Comparison of ENCODE assay signal across 1 cellular context in the genomic region with DNA sequence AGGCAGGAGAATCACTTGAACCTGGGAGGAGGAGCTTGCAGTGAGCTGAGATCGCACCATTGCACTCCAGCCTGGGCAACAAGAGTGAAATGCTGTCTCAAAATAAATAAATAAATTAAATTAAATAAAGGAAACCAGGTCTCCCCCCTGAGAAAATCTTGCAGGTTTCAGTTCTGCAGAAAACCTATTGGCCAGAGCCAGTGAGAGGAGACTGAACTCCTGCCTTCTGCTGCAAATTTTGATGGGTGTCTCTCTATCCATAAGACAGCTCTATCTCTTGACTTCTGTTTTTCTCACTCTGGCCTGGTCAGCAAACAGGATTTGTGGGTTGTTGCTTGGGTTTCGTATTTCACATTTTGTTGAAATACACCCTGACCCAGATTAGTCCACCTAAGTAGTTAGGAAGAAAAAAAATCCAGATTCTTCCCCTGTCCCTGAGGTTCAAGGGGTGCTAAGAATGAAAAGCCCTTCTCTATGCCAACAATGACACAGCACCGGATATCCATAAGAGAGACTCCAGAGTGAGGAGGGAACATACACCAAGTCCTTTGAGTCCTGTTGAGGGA.
TF ChIP-seq lines count a peak whose summit lies in the region.

No MANE protein-coding gene starts in this region.

TF ChIP-seq in GM23338, 12 proteins besides CTCF, POLR2A, EP300 and RAD21 (continued from another document):
- no peak for TF ChIP-seq POLR2AphosphoS5 (IDR thresholded peaks at IDR 0.05; ENCODE audit: low read depth)
- TF ChIP-seq, protein P1, sequence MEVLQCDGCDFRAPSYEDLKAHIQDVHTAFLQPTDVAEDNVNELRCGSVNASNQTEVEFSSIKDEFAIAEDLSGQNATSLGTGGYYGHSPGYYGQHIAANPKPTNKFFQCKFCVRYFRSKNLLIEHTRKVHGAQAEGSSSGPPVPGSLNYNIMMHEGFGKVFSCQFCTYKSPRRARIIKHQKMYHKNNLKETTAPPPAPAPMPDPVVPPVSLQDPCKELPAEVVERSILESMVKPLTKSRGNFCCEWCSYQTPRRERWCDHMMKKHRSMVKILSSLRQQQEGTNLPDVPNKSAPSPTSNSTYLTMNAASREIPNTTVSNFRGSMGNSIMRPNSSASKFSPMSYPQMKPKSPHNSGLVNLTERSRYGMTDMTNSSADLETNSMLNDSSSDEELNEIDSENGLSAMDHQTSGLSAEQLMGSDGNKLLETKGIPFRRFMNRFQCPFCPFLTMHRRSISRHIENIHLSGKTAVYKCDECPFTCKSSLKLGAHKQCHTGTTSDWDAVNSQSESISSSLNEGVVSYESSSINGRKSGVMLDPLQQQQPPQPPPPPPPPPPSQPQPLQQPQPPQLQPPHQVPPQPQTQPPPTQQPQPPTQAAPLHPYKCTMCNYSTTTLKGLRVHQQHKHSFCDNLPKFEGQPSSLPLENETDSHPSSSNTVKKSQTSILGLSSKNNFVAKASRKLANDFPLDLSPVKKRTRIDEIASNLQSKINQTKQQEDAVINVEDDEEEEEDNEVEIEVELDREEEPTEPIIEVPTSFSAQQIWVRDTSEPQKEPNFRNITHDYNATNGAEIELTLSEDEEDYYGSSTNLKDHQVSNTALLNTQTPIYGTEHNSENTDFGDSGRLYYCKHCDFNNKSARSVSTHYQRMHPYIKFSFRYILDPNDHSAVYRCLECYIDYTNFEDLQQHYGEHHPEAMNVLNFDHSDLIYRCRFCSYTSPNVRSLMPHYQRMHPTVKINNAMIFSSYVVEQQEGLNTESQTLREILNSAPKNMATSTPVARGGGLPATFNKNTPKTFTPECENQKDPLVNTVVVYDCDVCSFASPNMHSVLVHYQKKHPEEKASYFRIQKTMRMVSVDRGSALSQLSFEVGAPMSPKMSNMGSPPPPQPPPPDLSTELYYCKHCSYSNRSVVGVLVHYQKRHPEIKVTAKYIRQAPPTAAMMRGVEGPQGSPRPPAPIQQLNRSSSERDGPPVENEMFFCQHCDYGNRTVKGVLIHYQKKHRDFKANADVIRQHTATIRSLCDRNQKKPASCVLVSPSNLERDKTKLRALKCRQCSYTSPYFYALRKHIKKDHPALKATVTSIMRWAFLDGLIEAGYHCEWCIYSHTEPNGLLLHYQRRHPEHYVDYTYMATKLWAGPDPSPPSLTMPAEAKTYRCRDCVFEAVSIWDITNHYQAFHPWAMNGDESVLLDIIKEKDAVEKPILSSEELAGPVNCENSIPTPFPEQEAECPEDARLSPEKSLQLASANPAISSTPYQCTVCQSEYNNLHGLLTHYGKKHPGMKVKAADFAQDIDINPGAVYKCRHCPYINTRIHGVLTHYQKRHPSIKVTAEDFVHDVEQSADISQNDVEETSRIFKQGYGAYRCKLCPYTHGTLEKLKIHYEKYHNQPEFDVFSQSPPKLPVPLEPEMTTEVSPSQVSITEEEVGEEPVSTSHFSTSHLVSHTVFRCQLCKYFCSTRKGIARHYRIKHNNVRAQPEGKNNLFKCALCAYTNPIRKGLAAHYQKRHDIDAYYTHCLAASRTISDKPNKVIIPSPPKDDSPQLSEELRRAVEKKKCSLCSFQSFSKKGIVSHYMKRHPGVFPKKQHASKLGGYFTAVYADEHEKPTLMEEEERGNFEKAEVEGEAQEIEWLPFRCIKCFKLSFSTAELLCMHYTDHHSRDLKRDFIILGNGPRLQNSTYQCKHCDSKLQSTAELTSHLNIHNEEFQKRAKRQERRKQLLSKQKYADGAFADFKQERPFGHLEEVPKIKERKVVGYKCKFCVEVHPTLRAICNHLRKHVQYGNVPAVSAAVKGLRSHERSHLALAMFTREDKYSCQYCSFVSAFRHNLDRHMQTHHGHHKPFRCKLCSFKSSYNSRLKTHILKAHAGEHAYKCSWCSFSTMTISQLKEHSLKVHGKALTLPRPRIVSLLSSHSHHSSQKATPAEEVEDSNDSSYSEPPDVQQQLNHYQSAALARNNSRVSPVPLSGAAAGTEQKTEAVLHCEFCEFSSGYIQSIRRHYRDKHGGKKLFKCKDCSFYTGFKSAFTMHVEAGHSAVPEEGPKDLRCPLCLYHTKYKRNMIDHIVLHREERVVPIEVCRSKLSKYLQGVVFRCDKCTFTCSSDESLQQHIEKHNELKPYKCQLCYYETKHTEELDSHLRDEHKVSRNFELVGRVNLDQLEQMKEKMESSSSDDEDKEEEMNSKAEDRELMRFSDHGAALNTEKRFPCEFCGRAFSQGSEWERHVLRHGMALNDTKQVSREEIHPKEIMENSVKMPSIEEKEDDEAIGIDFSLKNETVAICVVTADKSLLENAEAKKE (CRISPR knock-in tag; IDR thresholded peaks at IDR 0.05) = no peak
